ENCODE assay signal across 1 cellular context in the genomic region with DNA sequence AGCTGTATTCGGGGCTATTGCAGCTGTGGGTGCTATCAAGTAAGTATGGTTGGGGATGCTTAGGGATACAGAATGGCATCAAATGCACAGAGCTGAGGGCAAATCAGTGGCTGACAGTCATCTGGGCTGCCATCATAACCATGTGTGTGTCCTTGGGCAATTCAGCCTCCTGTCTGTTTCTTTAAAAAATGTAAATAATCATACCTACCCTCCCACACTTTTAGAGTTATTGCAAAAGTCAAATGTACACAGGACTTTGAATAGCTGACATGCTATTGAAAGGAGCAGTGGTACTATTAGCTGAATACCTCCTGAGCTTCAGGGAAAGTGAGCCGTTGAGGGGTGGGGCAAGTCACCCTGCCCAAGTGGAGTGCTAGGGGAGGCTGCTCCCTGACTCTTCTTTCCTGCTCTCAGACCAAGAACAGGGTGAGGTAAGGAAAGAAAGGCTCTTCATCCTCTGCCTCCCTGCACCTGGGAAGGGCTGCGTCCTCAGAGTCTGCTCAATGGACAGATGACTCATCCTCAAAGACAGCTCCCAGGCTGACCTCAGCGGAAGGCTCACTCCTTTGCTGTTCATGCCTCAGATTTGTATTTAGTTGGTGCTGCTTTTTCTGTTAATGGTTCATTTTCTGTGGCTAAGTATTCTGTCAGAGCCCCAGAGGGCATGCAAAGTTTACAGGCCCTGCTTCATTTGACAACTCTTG.
TF ChIP-seq lines count a peak whose summit lies in the region.

No MANE protein-coding gene starts in this region.

TF ChIP-seq in HepG2, 621 proteins besides CTCF, POLR2A, EP300 and RAD21 (continued from another document and continues in another):
- TF ChIP-seq, protein P1, sequence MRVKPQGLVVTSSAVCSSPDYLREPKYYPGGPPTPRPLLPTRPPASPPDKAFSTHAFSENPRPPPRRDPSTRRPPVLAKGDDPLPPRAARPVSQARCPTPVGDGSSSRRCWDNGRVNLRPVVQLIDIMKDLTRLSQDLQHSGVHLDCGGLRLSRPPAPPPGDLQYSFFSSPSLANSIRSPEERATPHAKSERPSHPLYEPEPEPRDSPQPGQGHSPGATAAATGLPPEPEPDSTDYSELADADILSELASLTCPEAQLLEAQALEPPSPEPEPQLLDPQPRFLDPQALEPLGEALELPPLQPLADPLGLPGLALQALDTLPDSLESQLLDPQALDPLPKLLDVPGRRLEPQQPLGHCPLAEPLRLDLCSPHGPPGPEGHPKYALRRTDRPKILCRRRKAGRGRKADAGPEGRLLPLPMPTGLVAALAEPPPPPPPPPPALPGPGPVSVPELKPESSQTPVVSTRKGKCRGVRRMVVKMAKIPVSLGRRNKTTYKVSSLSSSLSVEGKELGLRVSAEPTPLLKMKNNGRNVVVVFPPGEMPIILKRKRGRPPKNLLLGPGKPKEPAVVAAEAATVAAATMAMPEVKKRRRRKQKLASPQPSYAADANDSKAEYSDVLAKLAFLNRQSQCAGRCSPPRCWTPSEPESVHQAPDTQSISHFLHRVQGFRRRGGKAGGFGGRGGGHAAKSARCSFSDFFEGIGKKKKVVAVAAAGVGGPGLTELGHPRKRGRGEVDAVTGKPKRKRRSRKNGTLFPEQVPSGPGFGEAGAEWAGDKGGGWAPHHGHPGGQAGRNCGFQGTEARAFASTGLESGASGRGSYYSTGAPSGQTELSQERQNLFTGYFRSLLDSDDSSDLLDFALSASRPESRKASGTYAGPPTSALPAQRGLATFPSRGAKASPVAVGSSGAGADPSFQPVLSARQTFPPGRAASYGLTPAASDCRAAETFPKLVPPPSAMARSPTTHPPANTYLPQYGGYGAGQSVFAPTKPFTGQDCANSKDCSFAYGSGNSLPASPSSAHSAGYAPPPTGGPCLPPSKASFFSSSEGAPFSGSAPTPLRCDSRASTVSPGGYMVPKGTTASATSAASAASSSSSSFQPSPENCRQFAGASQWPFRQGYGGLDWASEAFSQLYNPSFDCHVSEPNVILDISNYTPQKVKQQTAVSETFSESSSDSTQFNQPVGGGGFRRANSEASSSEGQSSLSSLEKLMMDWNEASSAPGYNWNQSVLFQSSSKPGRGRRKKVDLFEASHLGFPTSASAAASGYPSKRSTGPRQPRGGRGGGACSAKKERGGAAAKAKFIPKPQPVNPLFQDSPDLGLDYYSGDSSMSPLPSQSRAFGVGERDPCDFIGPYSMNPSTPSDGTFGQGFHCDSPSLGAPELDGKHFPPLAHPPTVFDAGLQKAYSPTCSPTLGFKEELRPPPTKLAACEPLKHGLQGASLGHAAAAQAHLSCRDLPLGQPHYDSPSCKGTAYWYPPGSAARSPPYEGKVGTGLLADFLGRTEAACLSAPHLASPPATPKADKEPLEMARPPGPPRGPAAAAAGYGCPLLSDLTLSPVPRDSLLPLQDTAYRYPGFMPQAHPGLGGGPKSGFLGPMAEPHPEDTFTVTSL (CRISPR knock-in tag; IDR thresholded peaks at IDR 0.05; ENCODE audit: borderline replicate concordance): peak; percentile 97
- peak; percentile 62; the same call in 1 of the 2 replicates for TF ChIP-seq ZNF430 (CRISPR knock-in tag; IDR thresholded peaks at IDR 0.05)
- TF ChIP-seq ZEB1 (IDR thresholded peaks at IDR 0.05; ENCODE audit: insufficient replicate concordance, low read depth): peak; percentile 80
- peak; percentile 77; the same call in 1 of the 2 replicates for TF ChIP-seq RXRB (CRISPR knock-in tag; IDR thresholded peaks at IDR 0.05; ENCODE audit: borderline replicate concordance)
- TF ChIP-seq HMG20A (CRISPR knock-in tag; IDR thresholded peaks at IDR 0.05; ENCODE audit: borderline replicate concordance): peak; percentile 84; the same call in 1 of the 2 replicates
- TF ChIP-seq, protein P2, sequence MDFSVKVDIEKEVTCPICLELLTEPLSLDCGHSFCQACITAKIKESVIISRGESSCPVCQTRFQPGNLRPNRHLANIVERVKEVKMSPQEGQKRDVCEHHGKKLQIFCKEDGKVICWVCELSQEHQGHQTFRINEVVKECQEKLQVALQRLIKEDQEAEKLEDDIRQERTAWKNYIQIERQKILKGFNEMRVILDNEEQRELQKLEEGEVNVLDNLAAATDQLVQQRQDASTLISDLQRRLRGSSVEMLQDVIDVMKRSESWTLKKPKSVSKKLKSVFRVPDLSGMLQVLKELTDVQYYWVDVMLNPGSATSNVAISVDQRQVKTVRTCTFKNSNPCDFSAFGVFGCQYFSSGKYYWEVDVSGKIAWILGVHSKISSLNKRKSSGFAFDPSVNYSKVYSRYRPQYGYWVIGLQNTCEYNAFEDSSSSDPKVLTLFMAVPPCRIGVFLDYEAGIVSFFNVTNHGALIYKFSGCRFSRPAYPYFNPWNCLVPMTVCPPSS (IDR thresholded peaks at IDR 0.05): no peak
- TF ChIP-seq, protein P3, sequence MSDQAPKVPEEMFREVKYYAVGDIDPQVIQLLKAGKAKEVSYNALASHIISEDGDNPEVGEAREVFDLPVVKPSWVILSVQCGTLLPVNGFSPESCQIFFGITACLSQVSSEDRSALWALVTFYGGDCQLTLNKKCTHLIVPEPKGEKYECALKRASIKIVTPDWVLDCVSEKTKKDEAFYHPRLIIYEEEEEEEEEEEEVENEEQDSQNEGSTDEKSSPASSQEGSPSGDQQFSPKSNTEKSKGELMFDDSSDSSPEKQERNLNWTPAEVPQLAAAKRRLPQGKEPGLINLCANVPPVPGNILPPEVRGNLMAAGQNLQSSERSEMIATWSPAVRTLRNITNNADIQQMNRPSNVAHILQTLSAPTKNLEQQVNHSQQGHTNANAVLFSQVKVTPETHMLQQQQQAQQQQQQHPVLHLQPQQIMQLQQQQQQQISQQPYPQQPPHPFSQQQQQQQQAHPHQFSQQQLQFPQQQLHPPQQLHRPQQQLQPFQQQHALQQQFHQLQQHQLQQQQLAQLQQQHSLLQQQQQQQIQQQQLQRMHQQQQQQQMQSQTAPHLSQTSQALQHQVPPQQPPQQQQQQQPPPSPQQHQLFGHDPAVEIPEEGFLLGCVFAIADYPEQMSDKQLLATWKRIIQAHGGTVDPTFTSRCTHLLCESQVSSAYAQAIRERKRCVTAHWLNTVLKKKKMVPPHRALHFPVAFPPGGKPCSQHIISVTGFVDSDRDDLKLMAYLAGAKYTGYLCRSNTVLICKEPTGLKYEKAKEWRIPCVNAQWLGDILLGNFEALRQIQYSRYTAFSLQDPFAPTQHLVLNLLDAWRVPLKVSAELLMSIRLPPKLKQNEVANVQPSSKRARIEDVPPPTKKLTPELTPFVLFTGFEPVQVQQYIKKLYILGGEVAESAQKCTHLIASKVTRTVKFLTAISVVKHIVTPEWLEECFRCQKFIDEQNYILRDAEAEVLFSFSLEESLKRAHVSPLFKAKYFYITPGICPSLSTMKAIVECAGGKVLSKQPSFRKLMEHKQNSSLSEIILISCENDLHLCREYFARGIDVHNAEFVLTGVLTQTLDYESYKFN (CRISPR knock-in tag; conservative IDR thresholded peaks at IDR 0.05): peak; percentile 97
- TF ChIP-seq REL (CRISPR knock-in tag; conservative IDR thresholded peaks at IDR 0.05): no peak
- no peak for TF ChIP-seq MBNL3 (CRISPR knock-in tag; conservative IDR thresholded peaks at IDR 0.05)
- TF ChIP-seq SETDB1 (CRISPR knock-in tag; IDR thresholded peaks at IDR 0.05; ENCODE audit: borderline replicate concordance): no peak
- TF ChIP-seq ZNF225 (CRISPR knock-in tag; IDR thresholded peaks at IDR 0.05): no peak
- TF ChIP-seq ATF7-NPFF (CRISPR knock-in tag; IDR thresholded peaks at IDR 0.05; ENCODE audit: low read depth): no peak; the same call in 1 of the 2 replicates
- TF ChIP-seq NPAS2 (CRISPR knock-in tag; IDR thresholded peaks at IDR 0.05; ENCODE audit: borderline replicate concordance): no peak
- TF ChIP-seq ZNF230 (CRISPR knock-in tag; IDR thresholded peaks at IDR 0.05): no peak
- TF ChIP-seq, protein P4, sequence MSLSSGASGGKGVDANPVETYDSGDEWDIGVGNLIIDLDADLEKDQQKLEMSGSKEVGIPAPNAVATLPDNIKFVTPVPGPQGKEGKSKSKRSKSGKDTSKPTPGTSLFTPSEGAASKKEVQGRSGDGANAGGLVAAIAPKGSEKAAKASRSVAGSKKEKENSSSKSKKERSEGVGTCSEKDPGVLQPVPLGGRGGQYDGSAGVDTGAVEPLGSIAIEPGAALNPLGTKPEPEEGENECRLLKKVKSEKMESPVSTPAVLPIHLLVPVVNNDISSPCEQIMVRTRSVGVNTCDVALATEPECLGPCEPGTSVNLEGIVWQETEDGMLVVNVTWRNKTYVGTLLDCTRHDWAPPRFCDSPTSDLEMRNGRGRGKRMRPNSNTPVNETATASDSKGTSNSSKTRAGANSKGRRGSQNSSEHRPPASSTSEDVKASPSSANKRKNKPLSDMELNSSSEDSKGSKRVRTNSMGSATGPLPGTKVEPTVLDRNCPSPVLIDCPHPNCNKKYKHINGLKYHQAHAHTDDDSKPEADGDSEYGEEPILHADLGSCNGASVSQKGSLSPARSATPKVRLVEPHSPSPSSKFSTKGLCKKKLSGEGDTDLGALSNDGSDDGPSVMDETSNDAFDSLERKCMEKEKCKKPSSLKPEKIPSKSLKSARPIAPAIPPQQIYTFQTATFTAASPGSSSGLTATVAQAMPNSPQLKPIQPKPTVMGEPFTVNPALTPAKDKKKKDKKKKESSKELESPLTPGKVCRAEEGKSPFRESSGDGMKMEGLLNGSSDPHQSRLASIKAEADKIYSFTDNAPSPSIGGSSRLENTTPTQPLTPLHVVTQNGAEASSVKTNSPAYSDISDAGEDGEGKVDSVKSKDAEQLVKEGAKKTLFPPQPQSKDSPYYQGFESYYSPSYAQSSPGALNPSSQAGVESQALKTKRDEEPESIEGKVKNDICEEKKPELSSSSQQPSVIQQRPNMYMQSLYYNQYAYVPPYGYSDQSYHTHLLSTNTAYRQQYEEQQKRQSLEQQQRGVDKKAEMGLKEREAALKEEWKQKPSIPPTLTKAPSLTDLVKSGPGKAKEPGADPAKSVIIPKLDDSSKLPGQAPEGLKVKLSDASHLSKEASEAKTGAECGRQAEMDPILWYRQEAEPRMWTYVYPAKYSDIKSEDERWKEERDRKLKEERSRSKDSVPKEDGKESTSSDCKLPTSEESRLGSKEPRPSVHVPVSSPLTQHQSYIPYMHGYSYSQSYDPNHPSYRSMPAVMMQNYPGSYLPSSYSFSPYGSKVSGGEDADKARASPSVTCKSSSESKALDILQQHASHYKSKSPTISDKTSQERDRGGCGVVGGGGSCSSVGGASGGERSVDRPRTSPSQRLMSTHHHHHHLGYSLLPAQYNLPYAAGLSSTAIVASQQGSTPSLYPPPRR (CRISPR knock-in tag; IDR thresholded peaks at IDR 0.05; ENCODE audit: borderline replicate concordance): peak; percentile 95
- TF ChIP-seq, protein P5, sequence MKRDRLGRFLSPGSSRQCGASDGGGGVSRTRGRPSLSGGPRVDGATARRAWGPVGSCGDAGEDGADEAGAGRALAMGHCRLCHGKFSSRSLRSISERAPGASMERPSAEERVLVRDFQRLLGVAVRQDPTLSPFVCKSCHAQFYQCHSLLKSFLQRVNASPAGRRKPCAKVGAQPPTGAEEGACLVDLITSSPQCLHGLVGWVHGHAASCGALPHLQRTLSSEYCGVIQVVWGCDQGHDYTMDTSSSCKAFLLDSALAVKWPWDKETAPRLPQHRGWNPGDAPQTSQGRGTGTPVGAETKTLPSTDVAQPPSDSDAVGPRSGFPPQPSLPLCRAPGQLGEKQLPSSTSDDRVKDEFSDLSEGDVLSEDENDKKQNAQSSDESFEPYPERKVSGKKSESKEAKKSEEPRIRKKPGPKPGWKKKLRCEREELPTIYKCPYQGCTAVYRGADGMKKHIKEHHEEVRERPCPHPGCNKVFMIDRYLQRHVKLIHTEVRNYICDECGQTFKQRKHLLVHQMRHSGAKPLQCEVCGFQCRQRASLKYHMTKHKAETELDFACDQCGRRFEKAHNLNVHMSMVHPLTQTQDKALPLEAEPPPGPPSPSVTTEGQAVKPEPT (CRISPR knock-in tag; IDR thresholded peaks at IDR 0.05; ENCODE audit: low read depth): 0 out of 2 replicates have a peak, but pooled peaks have one; percentile 69
- peak; percentile 18; the same call in 1 of the 2 replicates for TF ChIP-seq KDM4B (CRISPR knock-in tag; IDR thresholded peaks at IDR 0.05)
- TF ChIP-seq, protein P6, sequence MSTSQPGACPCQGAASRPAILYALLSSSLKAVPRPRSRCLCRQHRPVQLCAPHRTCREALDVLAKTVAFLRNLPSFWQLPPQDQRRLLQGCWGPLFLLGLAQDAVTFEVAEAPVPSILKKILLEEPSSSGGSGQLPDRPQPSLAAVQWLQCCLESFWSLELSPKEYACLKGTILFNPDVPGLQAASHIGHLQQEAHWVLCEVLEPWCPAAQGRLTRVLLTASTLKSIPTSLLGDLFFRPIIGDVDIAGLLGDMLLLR (CRISPR knock-in tag; IDR thresholded peaks at IDR 0.05): no peak
- TF ChIP-seq ZNF468 (CRISPR knock-in tag; IDR thresholded peaks at IDR 0.05): no peak
- TF ChIP-seq KLF13 (CRISPR knock-in tag; IDR thresholded peaks at IDR 0.05): no peak
- TF ChIP-seq RXRA (CRISPR knock-in tag; IDR thresholded peaks at IDR 0.05): peak; percentile 68
- TF ChIP-seq KAT7 (CRISPR knock-in tag; IDR thresholded peaks at IDR 0.05; ENCODE audit: borderline replicate concordance): no peak
- TF ChIP-seq ZSCAN31 (CRISPR knock-in tag; IDR thresholded peaks at IDR 0.05; ENCODE audit: low read depth): no peak
- TF ChIP-seq IKZF4 (CRISPR knock-in tag; IDR thresholded peaks at IDR 0.05; ENCODE audit: borderline replicate concordance, low read depth, not compliant biosample characterization): no peak
- TF ChIP-seq SMARCE1 (IDR thresholded peaks at IDR 0.05; ENCODE audit: borderline replicate concordance): no peak
- TF ChIP-seq ZNF350 (CRISPR knock-in tag; IDR thresholded peaks at IDR 0.05; ENCODE audit: borderline replicate concordance, low read depth): peak; percentile 85; the same call in 1 of the 2 replicates
- TF ChIP-seq AGO1 (IDR thresholded peaks at IDR 0.05; ENCODE audit: low read depth, low read length, poor library complexity, severe bottlenecking): no peak
- TF ChIP-seq TOPORS (CRISPR knock-in tag; IDR thresholded peaks at IDR 0.05): no peak
- TF ChIP-seq U2AF1 (optimal IDR thresholded peaks at IDR 0.05; ENCODE audit: low read depth, low read length): no peak
- no peak for TF ChIP-seq ARID2 (CRISPR knock-in tag; IDR thresholded peaks at IDR 0.05; ENCODE audit: borderline replicate concordance)
- TF ChIP-seq NFATC3 (CRISPR knock-in tag; IDR thresholded peaks at IDR 0.05): no peak
- peak; percentile 80 for TF ChIP-seq SIX1 (CRISPR knock-in tag; IDR thresholded peaks at IDR 0.05; ENCODE audit: borderline replicate concordance)
- no peak for TF ChIP-seq ZNF562 (CRISPR knock-in tag; IDR thresholded peaks at IDR 0.05; ENCODE audit: borderline replicate concordance)
